Comparison of ENCODE assay signal across 12 cellular contexts in genomic region chr1:167409183-167409582, GRCh38.
DNase-seq lines count a peak whose midpoint lies in the region; ATAC-seq and TF ChIP-seq lines count a peak whose summit lies in the region.
"Had no signal": no experiment of that assay in that cellular context is flagged by ENCODE, and none has a peak within 500 bp of the region (broad histone marks: within the 10 kb centered on the region; RNA-seq: fewer than 3 reads in every experiment).

No MANE protein-coding gene starts in this region.

- peaks cover 12% of the 10 kb centered on the region for H3F3A ChIP-seq in neural progenitor cell (ENCODE audit: low read depth)

- H2AFZ ChIP-seq in neural progenitor cell (replicated peaks), result no peak overlapping the region

- H3K4me2 ChIP-seq in neural progenitor cell, result no peak overlapping the region

- H3K36me3 ChIP-seq in brain microvascular endothelial cell (replicated peaks) (peaks cover 4% of the 10 kb centered on the region), neural progenitor cell (peaks cover 24% of the 10 kb centered on the region), vagina (peaks cover 0 to 12% of the 10 kb centered on the region in 2 donors)

- TF ChIP-seq POLR2A in NB4 (IDR thresholded peaks at IDR 0.05; ENCODE audit: extremely low read depth, insufficient read length), result no peak
- TF ChIP-seq POLR2A in vagina (IDR thresholded peaks at IDR 0.05), result no peak

- no peak for ATAC-seq in HG03460 (IDR thresholded peaks at IDR 0.05; ENCODE audit: unreplicated experiment)

- H3K9ac ChIP-seq in neural progenitor cell, result no peak overlapping the region

- H3K27me3 ChIP-seq in brain microvascular endothelial cell (replicated peaks), result no peaks in the 10 kb centered on the region
- no peaks in the 10 kb centered on the region for H3K27me3 ChIP-seq in neural progenitor cell
- H3K27me3 ChIP-seq in vagina, result no peaks in the 10 kb centered on the region

- intact Hi-C loops in vagina (cut with DNase I), result no loop called here

- H3K36me3 Mint-ChIP-seq in neural progenitor cell, result peaks cover 41% of the 10 kb centered on the region

- peaks cover 4% of the 10 kb centered on the region for H3K27me3 Mint-ChIP-seq in neural progenitor cell (ENCODE audit: insufficient read depth, low read depth)
- H3K27me3 Mint-ChIP-seq: activated CD4-positive, alpha-beta memory T cell treated with anti-CD3 and anti-CD28 coated beads for 36 hours; activated naive CD8-positive, alpha-beta T cell treated with anti-CD3 and anti-CD28 coated beads, Interleukin-2, amount 10 ng/mL, durations not matched to agents 7 days and 5 days had no signal

- DNase-seq in NB4 (ENCODE audit: low read depth) (peak; percentile 15), brain microvascular endothelial cell (no peak), neural progenitor cell (ENCODE audit: low spot score) (no peak), vagina (ENCODE audit: extremely low spot score in 2 of 2) (no peak), DMS153 (lab: John Stamatoyannopoulos, UW) (no peak)
- DNase-seq: activated CD4-positive, alpha-beta memory T cell treated with anti-CD3 and anti-CD28 coated beads for 36 hours; activated naive CD8-positive, alpha-beta T cell treated with anti-CD3 and anti-CD28 coated beads, Interleukin-2, amount 10 ng/mL, durations not matched to agents 7 days and 5 days; effector CD4-positive, alpha-beta T cell; hypothalamus; NCI-H2029 had no signal

- peaks cover under 1% of the 10 kb centered on the region for H3K4me1 ChIP-seq in neural progenitor cell
- no peaks in the 10 kb centered on the region for H3K4me1 ChIP-seq in vagina

- H4K20me1 ChIP-seq in neural progenitor cell (ENCODE audit: low read depth), result no peaks in the 10 kb centered on the region

- H3K4me3 ChIP-seq in GM12875 (ENCODE audit: low read depth, low read length), result no peak overlapping the region
- H3K4me3 ChIP-seq in NB4 (ENCODE audit: low read depth, low read length), result no peak overlapping the region
- no peak overlapping the region for H3K4me3 ChIP-seq in brain microvascular endothelial cell (ENCODE audit: low read depth, low read length)
- H3K4me3 ChIP-seq in neural progenitor cell, result no peak overlapping the region
- no peak overlapping the region for H3K4me3 ChIP-seq in vagina

- no peak overlapping the region for H3K4me3 Mint-ChIP-seq in neural progenitor cell
- H3K4me3 Mint-ChIP-seq: activated CD4-positive, alpha-beta memory T cell treated with anti-CD3 and anti-CD28 coated beads for 36 hours; activated naive CD8-positive, alpha-beta T cell treated with anti-CD3 and anti-CD28 coated beads, Interleukin-2, amount 10 ng/mL, durations not matched to agents 7 days and 5 days had no signal

- peaks cover 18% of the 10 kb centered on the region for H3K4me1 Mint-ChIP-seq in neural progenitor cell

- H3K27ac ChIP-seq in brain microvascular endothelial cell (no peak overlapping the region), neural progenitor cell (no peak overlapping the region), vagina (no peak overlapping the region)

- H3K9me3 ChIP-seq in neural progenitor cell (ENCODE audit: low read depth) (no peaks in the 10 kb centered on the region), vagina (no peaks in the 10 kb centered on the region)

- no peaks in the 10 kb centered on the region for H3K9me3 Mint-ChIP-seq in neural progenitor cell
- H3K9me3 Mint-ChIP-seq: activated CD4-positive, alpha-beta memory T cell treated with anti-CD3 and anti-CD28 coated beads for 36 hours; activated naive CD8-positive, alpha-beta T cell treated with anti-CD3 and anti-CD28 coated beads, Interleukin-2, amount 10 ng/mL, durations not matched to agents 7 days and 5 days had no signal

- no peaks in the 10 kb centered on the region for H3K79me2 ChIP-seq in neural progenitor cell (ENCODE audit: low read depth)

- no peak overlapping the region for H3K27ac Mint-ChIP-seq in neural progenitor cell
- H3K27ac Mint-ChIP-seq: activated CD4-positive, alpha-beta memory T cell treated with anti-CD3 and anti-CD28 coated beads for 36 hours; activated naive CD8-positive, alpha-beta T cell treated with anti-CD3 and anti-CD28 coated beads, Interleukin-2, amount 10 ng/mL, durations not matched to agents 7 days and 5 days had no signal

- in situ Hi-C loops in brain microvascular endothelial cell (cut with HindIII; ENCODE audit: low pct_ligation_motif_present, low sequenced_read_pairs), result no loop called here

- peak; percentile 17; the same call in 1 of the 2 replicates for TF ChIP-seq CTCF in GM12875 (IDR thresholded peaks at IDR 0.05; ENCODE audit: borderline replicate concordance, insufficient read depth, low read depth, low read length)
- no peak for TF ChIP-seq CTCF in NB4 (IDR thresholded peaks at IDR 0.05; ENCODE audit: low read depth, low read length)
- peak; percentile 22 for TF ChIP-seq CTCF in brain microvascular endothelial cell (IDR thresholded peaks at IDR 0.05; ENCODE audit: low read depth, low read length, missing control alignments)
- TF ChIP-seq CTCF in neural progenitor cell (IDR thresholded peaks at IDR 0.05), result peak; percentile 32
- TF ChIP-seq CTCF in vagina (IDR thresholded peaks at IDR 0.05), result no peak

Comparison
In these comparisons a context has a peak if more than half of its experiments do, and no peak if none do; other contexts are left out.
1. CTCF ChIP-seq: peak in GM12875 (single experiment), brain microvascular endothelial cell (single experiment) and neural progenitor cell (single experiment); none in NB4 (single experiment) and vagina (0 of 3).